In the genomic region with DNA sequence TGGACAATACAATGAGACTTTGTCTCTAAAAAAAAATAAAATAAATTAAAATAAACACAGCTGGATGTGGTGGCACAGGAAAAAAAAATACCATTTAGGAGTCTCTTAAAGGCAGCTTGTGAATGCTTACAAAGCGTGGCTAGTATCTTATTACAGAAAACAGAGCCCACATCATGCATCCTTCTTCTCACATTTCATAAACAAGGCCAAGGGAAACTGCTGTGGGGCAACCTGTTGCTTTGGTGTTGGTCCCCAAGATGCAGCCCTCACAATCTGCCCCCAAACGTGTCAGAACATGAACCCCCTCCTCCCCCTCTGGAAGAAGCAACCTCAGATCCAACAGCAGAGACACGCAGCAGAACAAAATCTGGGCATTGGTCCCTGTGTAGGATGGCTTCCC, we compare ENCODE assay signal across 31 cellular contexts. TPM values are rescaled to one million over a fixed set of nuclear protein-coding genes. Genes with fewer than 3 reads are reported as not detected.
DNase-seq lines count a peak whose midpoint lies in the region; ATAC-seq, FAIRE-seq and TF ChIP-seq lines count a peak whose summit lies in the region.
"Had no signal": no experiment of that assay in that cellular context is flagged by ENCODE, and none has a peak within 500 bp of the region (broad histone marks: within the 10 kb centered on the region; RNA-seq: fewer than 3 reads in every experiment).

No MANE protein-coding gene starts in this region.

- no peak for FAIRE-seq in astrocyte (lab: Jason Lieb, UNC)
- FAIRE-seq: A549 had no signal

- H3K27ac ChIP-seq in astrocyte (ENCODE audit: low read depth, low read length) (peak overlapping the region; percentile 17), lung (ENCODE audit: low read depth in 1 of 2, low read length in 1 of 2) (no peak overlapping the region), ascending aorta (peak overlapping the region in 1 of 2 donors; percentile 49)
- H3K27ac ChIP-seq: A549, esophagus squamous epithelium, SK-N-MC, skin epidermis, vagina had no signal

- no peak overlapping the region for H3K9ac ChIP-seq in astrocyte (ENCODE audit: low read length)

- intact Hi-C loops in ascending aorta (cut with DNase I) = no loop called here

- H3K4me1 Mint-ChIP-seq in astrocyte (ENCODE audit: low read depth, unreplicated experiment) = no peaks in the 10 kb centered on the region
- peaks cover 7% of the 10 kb centered on the region for H3K4me1 Mint-ChIP-seq in activated T-cell treated with anti-CD3 and anti-CD28 coated beads, Interleukin-2, amount 50 U/mL, for 72 hours (ENCODE audit: low read depth)

- no peaks in the 10 kb centered on the region for H3K9me3 Mint-ChIP-seq in astrocyte (ENCODE audit: unreplicated experiment)
- H3K9me3 Mint-ChIP-seq in activated T-cell treated with anti-CD3 and anti-CD28 coated beads, Interleukin-2, amount 50 U/mL, for 72 hours = no peaks in the 10 kb centered on the region
- H3K9me3 Mint-ChIP-seq: CD8-positive, alpha-beta T cell; HFFc6; naive thymus-derived CD8-positive, alpha-beta T cell; stimulated activated naive CD8-positive, alpha-beta T cell treated with anti-CD3 and anti-CD28 coated beads, Interleukin-15, amount 100 ng/mL, for 72 hours had no signal

- no peak overlapping the region for H3K4me3 Mint-ChIP-seq in astrocyte (ENCODE audit: unreplicated experiment)
- H3K4me3 Mint-ChIP-seq in activated T-cell treated with anti-CD3 and anti-CD28 coated beads, Interleukin-2, amount 50 U/mL, for 72 hours = no peak overlapping the region
- H3K4me3 Mint-ChIP-seq: activated CD8-positive, alpha-beta T cell treated with anti-CD3 and anti-CD28 coated beads, Interleukin-2, amount 10 ng/mL, durations not matched to agents 7 days and 5 days; CD8-positive, alpha-beta T cell; HFFc6; naive thymus-derived CD8-positive, alpha-beta T cell; stimulated activated naive CD8-positive, alpha-beta T cell treated with anti-CD3 and anti-CD28 coated beads, Interleukin-15, amount 100 ng/mL, for 72 hours; T-helper 17 cell had no signal

- TF ChIP-seq CTCF in astrocyte (IDR thresholded peaks at IDR 0.05; ENCODE audit: insufficient read depth, low read depth, low read length) (no peak), lung (IDR thresholded peaks at IDR 0.05; ENCODE audit: control extremely low read depth, extremely low read depth) (no peak), ascending aorta (IDR thresholded peaks at IDR 0.05) (no peak)

- H3K27me3 ChIP-seq in astrocyte (ENCODE audit: insufficient read depth, low read length) (no peaks in the 10 kb centered on the region), lung (ENCODE audit: control insufficient read depth, insufficient read depth) (no peaks in the 10 kb centered on the region), ascending aorta (no peaks in the 10 kb centered on the region)
- H3K27me3 ChIP-seq: vagina had no signal

- H3K4me3 ChIP-seq in astrocyte (ENCODE audit: insufficient read depth, low read depth, low read length) = no peak overlapping the region
- peak overlapping the region; percentile 3 for H3K4me3 ChIP-seq in lung
- H3K4me3 ChIP-seq in ascending aorta = peak overlapping the region in 1 of 2 donors; percentile 57
- H3K4me3 ChIP-seq: A549, esophagus squamous epithelium, SK-N-MC, skin epidermis, vagina had no signal

- H2AFZ ChIP-seq in astrocyte (ENCODE audit: low read depth, low read length) = no peak overlapping the region

- H3K27ac Mint-ChIP-seq in astrocyte (ENCODE audit: unreplicated experiment) = no peak overlapping the region
- H3K27ac Mint-ChIP-seq in activated T-cell treated with anti-CD3 and anti-CD28 coated beads, Interleukin-2, amount 50 U/mL, for 72 hours = no peak overlapping the region
- H3K27ac Mint-ChIP-seq: activated CD8-positive, alpha-beta T cell treated with anti-CD3 and anti-CD28 coated beads, Interleukin-2, amount 10 ng/mL, durations not matched to agents 7 days and 5 days; CD8-positive, alpha-beta T cell; HFFc6; naive thymus-derived CD8-positive, alpha-beta T cell; T-helper 17 cell had no signal

- H3K27me3 Mint-ChIP-seq in astrocyte (ENCODE audit: low read depth, unreplicated experiment) = peaks cover 17% of the 10 kb centered on the region
- peaks cover 7% of the 10 kb centered on the region for H3K27me3 Mint-ChIP-seq in activated T-cell treated with anti-CD3 and anti-CD28 coated beads, Interleukin-2, amount 50 U/mL, for 72 hours (ENCODE audit: low read depth)
- H3K27me3 Mint-ChIP-seq: stimulated activated naive CD8-positive, alpha-beta T cell treated with anti-CD3 and anti-CD28 coated beads, Interleukin-15, amount 100 ng/mL, for 72 hours; T-helper 17 cell had no signal

- H4K20me1 ChIP-seq in astrocyte (ENCODE audit: insufficient read depth, low read length) = no peaks in the 10 kb centered on the region

- H3K36me3 Mint-ChIP-seq in astrocyte (ENCODE audit: low read depth, unreplicated experiment) = no peaks in the 10 kb centered on the region
- H3K36me3 Mint-ChIP-seq in activated T-cell treated with anti-CD3 and anti-CD28 coated beads, Interleukin-2, amount 50 U/mL, for 72 hours (ENCODE audit: insufficient read depth in 2 of 2) = no peaks in the 10 kb centered on the region

- H3K4me1 ChIP-seq in astrocyte (ENCODE audit: insufficient read depth, low read length) = peaks cover 40% of the 10 kb centered on the region
- H3K4me1 ChIP-seq in lung (ENCODE audit: control insufficient read depth in 2 of 2, insufficient read depth in 2 of 2, low read length in 2 of 2) = no peaks in the 10 kb centered on the region
- peaks cover 3 to 4% of the 10 kb centered on the region in 2 donors for H3K4me1 ChIP-seq in ascending aorta
- H3K4me1 ChIP-seq: esophagus squamous epithelium, vagina had no signal

- peak overlapping the region; percentile 42 for H3K4me2 ChIP-seq in astrocyte (ENCODE audit: low read length)
- H3K4me2 ChIP-seq: A549 had no signal

- H3K36me3 ChIP-seq in astrocyte (ENCODE audit: insufficient read depth, low read length) = no peaks in the 10 kb centered on the region
- no peaks in the 10 kb centered on the region for H3K36me3 ChIP-seq in lung (ENCODE audit: control insufficient read depth in 2 of 2, insufficient read depth in 2 of 2, low read length in 2 of 2)
- no peaks in the 10 kb centered on the region for H3K36me3 ChIP-seq in ascending aorta
- H3K36me3 ChIP-seq: esophagus squamous epithelium, vagina had no signal

- 80 to 94% methylated on average over 3 of the region's 3 CpGs for WGBS in lung, 2 donors

- no peaks in the 10 kb centered on the region for H3K79me2 ChIP-seq in astrocyte (ENCODE audit: insufficient read depth, low read length)

- H3K9me3 ChIP-seq in astrocyte (ENCODE audit: insufficient read depth, low read depth, low read length) (no peaks in the 10 kb centered on the region), lung (ENCODE audit: control insufficient read depth in 2 of 2, insufficient read depth in 1 of 2, low read length in 1 of 2) (no peaks in the 10 kb centered on the region), ascending aorta (no peaks in the 10 kb centered on the region)
- H3K9me3 ChIP-seq: A549, esophagus squamous epithelium, vagina had no signal

- ATAC-seq in lung (ENCODE audit: insufficient read depth, low FRiP score) = no peak
- ATAC-seq in GM19035 (IDR thresholded peaks at IDR 0.05; ENCODE audit: unreplicated experiment) = no peak
- no peak for ATAC-seq in activated T-cell treated with anti-CD3 and anti-CD28 coated beads, Interleukin-2, amount 50 U/mL, for 72 hours (replicated peaks in 1 of 2)
- ATAC-seq: A549; activated CD8-positive, alpha-beta T cell treated with anti-CD3 and anti-CD28 coated beads, Interleukin-2, amount 10 ng/mL, durations not matched to agents 7 days and 5 days; CD8-positive, alpha-beta T cell; naive thymus-derived CD8-positive, alpha-beta T cell; stimulated activated naive CD8-positive, alpha-beta T cell treated with anti-CD3 and anti-CD28 coated beads, Interleukin-15, amount 100 ng/mL, for 72 hours; T-helper 17 cell had no signal

- peak; percentile 76 for DNase-seq in DMS 273 (lab: John Stamatoyannopoulos, UW; ENCODE audit: unreplicated experiment)
- peak; percentile 49 for DNase-seq in NCI-H128 (lab: John Stamatoyannopoulos, UW; ENCODE audit: unreplicated experiment)
- no peak for DNase-seq in astrocyte (ENCODE audit: low read depth)
- no peak for DNase-seq in lung (ENCODE audit: low spot score)
- DNase-seq in ascending aorta (ENCODE audit: low spot score in 2 of 2) = no peak
- no peak for DNase-seq in activated T-cell treated with anti-CD3 and anti-CD28 coated beads, Interleukin-2, amount 50 U/mL, for 72 hours
- DNase-seq in iPS-NIHi7 (ENCODE audit: extremely low spot score) = no peak
- DNase-seq: activated CD4-positive, CD25-positive, alpha-beta regulatory T cell treated with anti-CD3 and anti-CD28 coated beads, Interleukin-2, amount 50 U/mL, for 72 hours; activated CD8-positive, alpha-beta T cell treated with anti-CD3 and anti-CD28 coated beads, Interleukin-2, amount 10 ng/mL, durations not matched to agents 7 days and 5 days; activated gamma-delta T cell; activated T-cell treated with anti-CD3 and anti-CD28 coated beads for 4 hours; AML-193; CD8-positive, alpha-beta T cell; dermis blood vessel endothelial cell; esophagus squamous epithelium; GDM1; HFFc6; islet precursor cell; Karpas-422; midbrain; naive thymus-derived CD8-positive, alpha-beta T cell; NCI-H187 treated with DMSO at 0.1 percent for 48 hours; NCI-H446 treated with DMSO at 0.1 percent for 48 hours; occipital lobe; stimulated activated naive CD8-positive, alpha-beta T cell treated with anti-CD3 and anti-CD28 coated beads, Interleukin-15, amount 100 ng/mL, for 72 hours; T-helper 17 cell had no signal

RNA-seq across cellular contexts. Expression of gene SLC14A1, which starts 2.6 kb away (rescaled TPM):
- total RNA-seq in astrocyte (not detected in 2 replicates), lung (10 to 100 TPM in 1 of 2 donors, 1 to 10 TPM in 1; 1.7 to 10.5 TPM), ascending aorta (42.7 TPM)
- polyA plus RNA-seq in lung = under 1 TPM; 0.31 to 0.39 TPM
- 1 to 10 TPM; 6.0 to 6.2 TPM for total RNA-seq in activated T-cell treated with anti-CD3 and anti-CD28 coated beads, Interleukin-2, amount 50 U/mL, for 72 hours
- total RNA-seq: dermis blood vessel endothelial cell had no signal

Comparison
In these comparisons a context has a peak if more than half of its experiments do, and no peak if none do; other contexts are left out.
1. DNase-seq: peak in DMS 273 (single experiment) and NCI-H128 (single experiment); none in astrocyte (single experiment), lung (single experiment), ascending aorta (0 of 2), activated T-cell treated with anti-CD3 and anti-CD28 coated beads, Interleukin-2, amount 50 U/mL, for 72 hours (0 of 2) and iPS-NIHi7 (single experiment).